In the genomic region with DNA sequence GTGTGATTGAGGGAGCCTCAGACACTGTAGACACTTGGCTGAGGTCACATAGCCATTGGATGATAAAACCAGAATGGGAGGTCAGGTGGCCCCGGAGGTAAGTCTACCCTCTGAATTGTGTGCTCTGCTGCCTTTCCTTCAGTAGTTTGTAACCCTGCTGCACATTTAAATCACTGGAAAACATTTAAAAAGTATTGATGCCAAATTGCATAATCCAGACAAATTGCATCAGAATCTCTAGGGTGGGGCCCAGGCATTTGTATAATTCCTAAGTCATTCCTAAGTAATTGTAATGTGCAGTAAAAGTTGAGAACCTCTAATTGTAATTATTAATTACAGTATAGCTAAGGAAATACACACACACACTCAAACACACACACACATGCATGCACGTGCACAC, we compare ENCODE assay signal across 31 cellular contexts.
DNase-seq lines count a peak whose midpoint lies in the region; ATAC-seq, FAIRE-seq and TF ChIP-seq lines count a peak whose summit lies in the region.
"Had no signal": no experiment of that assay in that cellular context is flagged by ENCODE, and none has a peak within 500 bp of the region (broad histone marks: within the 10 kb centered on the region; RNA-seq: fewer than 3 reads in every experiment).

No MANE protein-coding gene starts in this region.

- intact Hi-C loops in left ventricle myocardium superior (cut with micrococcal nuclease), result no loop called here
- intact Hi-C loops in left cardiac atrium (cut with DNase I), result no loop called here

- DNase-seq in left ventricle myocardium superior (no peak), left cardiac atrium (no peak), bronchial epithelial cell (ENCODE audit: low read depth) (peak; percentile 39), fibroblast of the conjunctiva (ENCODE audit: low read depth) (peak; percentile 26), Kasumi-1 (lab: John Stamatoyannopoulos, UW) (no peak), midbrain (lab: John Stamatoyannopoulos, UW) (no peak), NCI-H2107 treated with DMSO at 0.1 percent for 48 hours (lab: John Stamatoyannopoulos, UW; ENCODE audit: unreplicated experiment) (no peak)
- DNase-seq: activated CD4-positive, alpha-beta memory T cell treated with anti-CD3 and anti-CD28 coated beads for 36 hours; activated CD4-positive, CD25-positive, alpha-beta regulatory T cell treated with anti-CD3 and anti-CD28 coated beads, Interleukin-2, amount 50 U/mL, for 72 hours; activated naive CD4-positive, alpha-beta T cell; activated naive CD8-positive, alpha-beta T cell treated with anti-CD3 and anti-CD28 coated beads, Interleukin-2, amount 50 U/mL, for 24 hours; cerebellar nuclear complex; DMS153; dorsolateral prefrontal cortex; esophagus squamous epithelium; heart right ventricle; kidney glomerular epithelial cell; NCI-H82; nephron progenitor cell; pancreas; Peyer's patch; SIG-M5; stimulated activated naive CD4-positive, alpha-beta T cell treated with Interleukin-2 at 50 U/mL for 16 hours; testis had no signal

- no peaks in the 10 kb centered on the region for H3K36me3 ChIP-seq in bronchial epithelial cell (ENCODE audit: control insufficient read depth, insufficient read depth, low read length)
- H3K36me3 ChIP-seq: BLaER1, esophagus squamous epithelium, HAP-1, heart right ventricle, pancreas, Peyer's patch had no signal

- H3K27me3 ChIP-seq in bronchial epithelial cell (ENCODE audit: control insufficient read depth, insufficient read depth, low read length), result no peaks in the 10 kb centered on the region
- H3K27me3 ChIP-seq: BLaER1, dorsolateral prefrontal cortex, esophagus squamous epithelium, heart right ventricle, pancreas, Peyer's patch, testis had no signal

- no peak for TF ChIP-seq CTCF in bronchial epithelial cell (IDR thresholded peaks at IDR 0.05; ENCODE audit: insufficient read depth, low read length, severe bottlenecking)

- FAIRE-seq in bronchial epithelial cell (lab: Jason Lieb, UNC), result no peak
- FAIRE-seq: A549, endometrium, pancreas had no signal

- ATAC-seq in left ventricle myocardium superior, result peak; percentile 49
- ATAC-seq in left cardiac atrium, result no peak
- ATAC-seq in GM19455 (IDR thresholded peaks at IDR 0.05; ENCODE audit: unreplicated experiment), result no peak
- ATAC-seq: A549; activated naive CD8-positive, alpha-beta T cell treated with anti-CD3 and anti-CD28 coated beads, Interleukin-2, amount 50 U/mL, for 24 hours; pancreas had no signal

- no peak overlapping the region for H3K4me3 ChIP-seq in bronchial epithelial cell (ENCODE audit: low read depth, low read length)
- H3K4me3 ChIP-seq: A549, BLaER1, dorsolateral prefrontal cortex, esophagus squamous epithelium, HAP-1, heart right ventricle, lung, pancreas, Peyer's patch, smooth muscle cell, testis had no signal

Comparison
In these comparisons a context has a peak if more than half of its experiments do, and no peak if none do; other contexts are left out.
1. DNase-seq: peak in bronchial epithelial cell (single experiment) and fibroblast of the conjunctiva (single experiment); none in left ventricle myocardium superior (single experiment), left cardiac atrium (single experiment), Kasumi-1 (0 of 2), midbrain (single experiment) and NCI-H2107 treated with DMSO at 0.1 percent for 48 hours (single experiment).